Comparison of ENCODE assay signal across 25 cellular contexts in genomic region chr7:149087366-149087765, GRCh38. TPM values are rescaled to one million over a fixed set of nuclear protein-coding genes. Genes with fewer than 3 reads are reported as not detected.
DNase-seq lines count a peak whose midpoint lies in the region; ATAC-seq and TF ChIP-seq lines count a peak whose summit lies in the region.
"Had no signal": no experiment of that assay in that cellular context is flagged by ENCODE, and none has a peak within 500 bp of the region (broad histone marks: within the 10 kb centered on the region; RNA-seq: fewer than 3 reads in every experiment).

No MANE protein-coding gene starts in this region.

- no peak overlapping the region for H3K4me3 ChIP-seq in CD8-positive, alpha-beta T cell (ENCODE audit: low read depth, low read length)
- H3K4me3 ChIP-seq: K562, PC-9, SK-N-MC had no signal

- no peaks in the 10 kb centered on the region for H3K9me3 Mint-ChIP-seq in CD8-positive, alpha-beta T cell
- H3K9me3 Mint-ChIP-seq in immature natural killer cell = peaks cover 0 to 2% (median 0%) of the 10 kb centered on the region in 6 donors
- peaks cover 16% of the 10 kb centered on the region for H3K9me3 Mint-ChIP-seq in type B pancreatic cell

- intact Hi-C loops in CD8-positive, alpha-beta T cell (cut with DNase I, micrococcal nuclease) = no loop called here

- H3K9me3 ChIP-seq in CD8-positive, alpha-beta T cell (ENCODE audit: low read length) = no peaks in the 10 kb centered on the region
- H3K9me3 ChIP-seq: Caco-2 had no signal

- peak overlapping the region; percentile 24 for H3K4me3 Mint-ChIP-seq in CD8-positive, alpha-beta T cell
- H3K4me3 Mint-ChIP-seq in immature natural killer cell (peak overlapping the region; percentile 68 to 83 (median 71)), type B pancreatic cell (peak overlapping the region; percentile 30)

- POLR2A ChIA-PET in CD8-positive, alpha-beta T cell (lab: Charles Lee) = interaction anchor here (0.6 to 0.9 kb wide), 3 partner anchors 22 to 83 kb away, joined by 3 read pairs; no protein-coding TSS in a partner anchor

- H3K4me1 Mint-ChIP-seq in CD8-positive, alpha-beta T cell (ENCODE audit: low read depth) = peaks cover 31% of the 10 kb centered on the region
- peaks cover 34 to 37% of the 10 kb centered on the region in 2 donors for H3K4me1 Mint-ChIP-seq in immature natural killer cell
- peaks cover 9% of the 10 kb centered on the region for H3K4me1 Mint-ChIP-seq in type B pancreatic cell (ENCODE audit: unreplicated experiment)

- no peak overlapping the region for H3K27ac ChIP-seq in CD8-positive, alpha-beta T cell (ENCODE audit: low read depth, low read length)
- H3K27ac ChIP-seq: C4-2B, HL-60, PC-9, SK-N-MC had no signal

- no peak for TF ChIP-seq CTCF in CD8-positive, alpha-beta T cell (IDR thresholded peaks at IDR 0.05)
- no peak for TF ChIP-seq CTCF in type B pancreatic cell (conservative IDR thresholded peaks at IDR 0.05)

- peak overlapping the region; percentile 49 for H3K27ac Mint-ChIP-seq in CD8-positive, alpha-beta T cell
- H3K27ac Mint-ChIP-seq in immature natural killer cell (peak overlapping the region; percentile 85 to 96 (median 90)), type B pancreatic cell (no peak overlapping the region)

- H3K27me3 Mint-ChIP-seq in CD8-positive, alpha-beta T cell (ENCODE audit: low read depth) = no peaks in the 10 kb centered on the region
- H3K27me3 Mint-ChIP-seq in immature natural killer cell (ENCODE audit: low read depth in 3 of 3) (peaks cover 2 to 20% (median 10%) of the 10 kb centered on the region in 3 donors), type B pancreatic cell (no peaks in the 10 kb centered on the region)

- DNase-seq in activated gamma-delta T cell treated with Interleukin-2 at 50 U/mL for 16 hours (peak; percentile 11), activated gamma-delta T cell (lab: John Stamatoyannopoulos, UW) (no peak), immature natural killer cell (peak; percentile 47 to 65 (median 63)), type B pancreatic cell (ENCODE audit: extremely low spot score, unreplicated experiment) (no peak), RKO (ENCODE audit: low spot score) (no peak)
- DNase-seq in CD8-positive, alpha-beta T cell = no peak
- DNase-seq in activated CD4-positive, CD25-positive, alpha-beta regulatory T cell treated with anti-CD3 and anti-CD28 coated beads, Interleukin-2, amount 50 U/mL, for 72 hours = no peak
- DNase-seq: AML-193, Caco-2, DMS 273 treated with DMSO at 0.1 percent for 48 hours, DMS79 treated with DMSO at 0.1 percent for 48 hours, H7, NCI-H1092 treated with DMSO at 0.1 percent for 48 hours, NCI-H1436 treated with DMSO at 0.1 percent for 48 hours, NCI-H1930, NCI-H226, NCI-H510A treated with DMSO at 0.1 percent for 48 hours, NCI-H748 treated with DMSO at 0.1 percent for 48 hours, PC-9, SHP77 treated with DMSO at 0.1 percent for 48 hours had no signal

- ATAC-seq in CD8-positive, alpha-beta T cell = no peak
- ATAC-seq: HepG2, K562 had no signal

- H3K27me3 ChIP-seq in CD8-positive, alpha-beta T cell (ENCODE audit: insufficient read depth, low read length) = no peaks in the 10 kb centered on the region

- H3K4me1 ChIP-seq in CD8-positive, alpha-beta T cell (ENCODE audit: insufficient read depth, low read length) = peaks cover 31% of the 10 kb centered on the region
- H3K4me1 ChIP-seq: Caco-2 had no signal

- H3K36me3 Mint-ChIP-seq in CD8-positive, alpha-beta T cell = peaks cover 35% of the 10 kb centered on the region
- H3K36me3 Mint-ChIP-seq in immature natural killer cell (peaks cover 9 to 18% (median 13%) of the 10 kb centered on the region in 3 donors), type B pancreatic cell (peaks cover 35% of the 10 kb centered on the region)

- no peaks in the 10 kb centered on the region for H3K36me3 ChIP-seq in CD8-positive, alpha-beta T cell (ENCODE audit: insufficient read depth, low read length)

- CTCF ChIA-PET in CD8-positive, alpha-beta T cell (lab: Charles Lee) = interaction anchor here (0.5 to 3.1 kb wide), 5 partner anchors 22 to 140 kb away, joined by 3 to 27 read pairs (median 3); no protein-coding TSS in a partner anchor

RNA-seq across cellular contexts. Expression of gene ZNF786, which starts 3.2 kb away (rescaled TPM):
- 1 to 10 TPM; 4.7 to 5.7 TPM for total RNA-seq in CD8-positive, alpha-beta T cell
- polyA plus RNA-seq in immature natural killer cell = 10 to 100 TPM in 1 of 3 donors, 1 to 10 TPM in 2; 1.1 to 15.8 (median 2.6) TPM
- total RNA-seq in type B pancreatic cell (ENCODE audit: low replicate concordance) = 12.6 and 13.3 TPM in 2 replicates

RNA-seq across cellular contexts. Expression of gene ZNF425, which starts 38.8 kb away (rescaled TPM):
- total RNA-seq in CD8-positive, alpha-beta T cell = under 1 TPM; 0.52 to 0.56 TPM
- 1 to 10 TPM in 1 of 3 donors, under 1 TPM in 1, not detected in 1; 0.20 to 1.9 TPM for polyA plus RNA-seq in immature natural killer cell
- total RNA-seq in type B pancreatic cell (ENCODE audit: low replicate concordance) = 4.5 and 7.0 TPM in 2 replicates

RNA-seq across cellular contexts. Expression of gene PDIA4, which starts 59.1 kb away (rescaled TPM):
- 10 to 100 TPM; 12.0 to 14.5 TPM for total RNA-seq in CD8-positive, alpha-beta T cell
- polyA plus RNA-seq in immature natural killer cell = 100 to 1,000 TPM in 2 of 3 donors, 10 to 100 TPM in 1; 84.4 to 160 (median 125) TPM
- total RNA-seq in type B pancreatic cell (ENCODE audit: low replicate concordance) = 198 and 209 TPM in 2 replicates

RNA-seq across cellular contexts. Expression of gene ZNF398, which starts 59.9 kb away (rescaled TPM):
- total RNA-seq in CD8-positive, alpha-beta T cell = 10 to 100 TPM; 12.9 to 15.1 TPM
- 10 to 100 TPM in 1 of 3 donors, 1 to 10 TPM in 2; 1.1 to 18.5 (median 6.8) TPM for polyA plus RNA-seq in immature natural killer cell
- 19.5 and 25.2 TPM in 2 replicates for total RNA-seq in type B pancreatic cell (ENCODE audit: low replicate concordance)

Comparison
In these comparisons a context has a peak if more than half of its experiments do, and no peak if none do; other contexts are left out.
1. DNase-seq: peak in activated gamma-delta T cell treated with Interleukin-2 at 50 U/mL for 16 hours (single experiment) and immature natural killer cell (3 of 3); none in activated gamma-delta T cell (single experiment), CD8-positive, alpha-beta T cell (0 of 7), type B pancreatic cell (single experiment), RKO (single experiment) and activated CD4-positive, CD25-positive, alpha-beta regulatory T cell treated with anti-CD3 and anti-CD28 coated beads, Interleukin-2, amount 50 U/mL, for 72 hours (single experiment).
2. RNA of gene PDIA4, which starts 59.1 kb away (total RNA-seq): 198 to 209 TPM in type B pancreatic cell; 12.0 to 14.5 TPM in CD8-positive, alpha-beta T cell; every median in the first group is over 10 times any median in the second.
3. Peak in every context shown above with its lines, with median percentiles within 50 percentile points of each other: H3K4me3 Mint-ChIP-seq.